In the genomic region with DNA sequence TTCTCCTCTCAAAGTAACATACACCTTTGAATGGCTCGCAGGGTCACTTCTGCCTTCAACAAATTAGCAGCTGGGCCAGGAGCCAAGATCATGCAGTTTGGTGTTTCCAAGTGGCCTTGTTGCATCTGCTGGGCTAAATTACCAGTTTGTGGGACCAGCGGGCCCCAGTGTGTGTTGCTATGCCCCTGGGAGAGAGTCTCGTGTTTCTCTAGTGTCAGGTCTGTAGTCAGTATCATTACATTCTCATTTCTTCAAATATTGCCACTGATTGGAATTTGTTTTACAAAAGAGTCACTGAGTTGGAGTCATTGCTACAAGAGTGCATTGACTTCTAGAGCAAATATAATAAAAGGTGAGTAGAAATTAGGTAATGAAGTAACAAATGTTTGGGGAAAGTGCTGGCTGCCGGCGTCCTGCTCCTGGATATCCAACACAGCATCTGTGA, we compare ENCODE assay signal across 2 cellular contexts.
TF ChIP-seq lines count a peak whose summit lies in the region.

No MANE protein-coding gene starts in this region.

TF ChIP-seq in liver, 16 proteins besides CTCF, POLR2A, EP300 and RAD21 (continued from another document):
- TF ChIP-seq, protein P1, sequence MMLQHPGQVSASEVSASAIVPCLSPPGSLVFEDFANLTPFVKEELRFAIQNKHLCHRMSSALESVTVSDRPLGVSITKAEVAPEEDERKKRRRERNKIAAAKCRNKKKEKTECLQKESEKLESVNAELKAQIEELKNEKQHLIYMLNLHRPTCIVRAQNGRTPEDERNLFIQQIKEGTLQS (IDR thresholded peaks at IDR 0.05) = no peak
- TF ChIP-seq EGR1 (IDR thresholded peaks at IDR 0.05; ENCODE audit: low read depth in 2 of 2) (no peak), FOXA1 (IDR thresholded peaks at IDR 0.05) (no peak)

TF ChIP-seq in HepG2, 621 proteins besides CTCF, POLR2A, EP300 and RAD21 (continued from another document):
- TF ChIP-seq, protein P2, sequence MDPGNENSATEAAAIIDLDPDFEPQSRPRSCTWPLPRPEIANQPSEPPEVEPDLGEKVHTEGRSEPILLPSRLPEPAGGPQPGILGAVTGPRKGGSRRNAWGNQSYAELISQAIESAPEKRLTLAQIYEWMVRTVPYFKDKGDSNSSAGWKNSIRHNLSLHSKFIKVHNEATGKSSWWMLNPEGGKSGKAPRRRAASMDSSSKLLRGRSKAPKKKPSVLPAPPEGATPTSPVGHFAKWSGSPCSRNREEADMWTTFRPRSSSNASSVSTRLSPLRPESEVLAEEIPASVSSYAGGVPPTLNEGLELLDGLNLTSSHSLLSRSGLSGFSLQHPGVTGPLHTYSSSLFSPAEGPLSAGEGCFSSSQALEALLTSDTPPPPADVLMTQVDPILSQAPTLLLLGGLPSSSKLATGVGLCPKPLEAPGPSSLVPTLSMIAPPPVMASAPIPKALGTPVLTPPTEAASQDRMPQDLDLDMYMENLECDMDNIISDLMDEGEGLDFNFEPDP (CRISPR knock-in tag; conservative IDR thresholded peaks at IDR 0.05) = no peak
- no peak for TF ChIP-seq NFATC3 (CRISPR knock-in tag; IDR thresholded peaks at IDR 0.05)
